ENCODE assay signal across 8 cellular contexts in the genomic region with DNA sequence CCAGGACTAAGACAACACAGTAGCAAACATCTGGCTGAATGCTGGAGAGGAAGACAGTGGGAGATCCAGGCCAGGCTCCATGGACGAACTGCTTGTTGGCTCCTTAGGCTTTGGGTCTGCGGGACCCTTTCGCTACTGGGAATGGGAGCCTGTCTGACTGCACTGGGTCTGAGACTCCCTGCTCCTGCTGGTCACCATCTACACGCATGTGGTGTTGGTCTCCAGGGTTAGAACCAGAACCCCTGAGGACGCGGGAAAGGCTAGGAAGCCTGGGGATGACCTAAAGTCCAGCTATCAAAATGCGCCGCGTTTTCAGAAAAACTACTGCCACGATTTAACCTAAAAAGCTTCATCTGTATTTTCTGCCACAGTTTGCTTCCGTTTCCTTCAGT. TPM values are rescaled to one million over a fixed set of nuclear protein-coding genes. Genes with fewer than 3 reads are reported as not detected.
A peak's percentile ranks its signal among the peaks of the same experiment; 100 is the strongest.
DNase-seq lines count a peak whose midpoint lies in the region; ATAC-seq and TF ChIP-seq lines count a peak whose summit lies in the region.

No MANE protein-coding gene starts in this region.

- ATAC-seq in activated CD8-positive, alpha-beta T cell treated with anti-CD3 and anti-CD28 coated beads for 36 hours: no peak
- ATAC-seq in right cardiac atrium (peak in 1 of 2 donors; percentile 4), HG03571 (IDR thresholded peaks at IDR 0.05; ENCODE audit: unreplicated experiment) (no peak)

- peaks cover 23% of the 10 kb centered on the region for H3K36me3 Mint-ChIP-seq in activated CD8-positive, alpha-beta T cell treated with anti-CD3 and anti-CD28 coated beads for 36 hours (ENCODE audit: low read depth)

- peak overlapping the region; percentile 78 for H3K4me3 ChIP-seq in GM12875 (ENCODE audit: low read depth, low read length)
- H3K4me3 ChIP-seq in right cardiac atrium (ENCODE audit: low read length): peak overlapping the region; percentile 95
- H3K4me3 ChIP-seq in skin epidermis: peak overlapping the region; percentile 81 to 94 (median 85)

- CTCF ChIA-PET in activated CD8-positive, alpha-beta T cell treated with anti-CD3 and anti-CD28 coated beads for 36 hours (lab: Charles Lee): no interaction called here

- peaks cover 26% of the 10 kb centered on the region for H3K4me1 Mint-ChIP-seq in activated CD8-positive, alpha-beta T cell treated with anti-CD3 and anti-CD28 coated beads for 36 hours (ENCODE audit: low read depth)

- no peaks in the 10 kb centered on the region for H3K9me3 ChIP-seq in right cardiac atrium (ENCODE audit: control insufficient read depth, low read length)

- no peak for DNase-seq in activated CD8-positive, alpha-beta T cell treated with anti-CD3 and anti-CD28 coated beads for 36 hours
- DNase-seq in right cardiac atrium (no peak), H4 (ENCODE audit: low spot score) (no peak), NCI-H2171 (lab: John Stamatoyannopoulos, UW) (no peak)
- DNase-seq in activated CD8-positive, alpha-beta memory T cell treated with anti-CD3 and anti-CD28 coated beads for 24 hours: no peak

- H3K27ac Mint-ChIP-seq in activated CD8-positive, alpha-beta T cell treated with anti-CD3 and anti-CD28 coated beads for 36 hours: peak overlapping the region; percentile 95

- H3K9me3 Mint-ChIP-seq in activated CD8-positive, alpha-beta T cell treated with anti-CD3 and anti-CD28 coated beads for 36 hours: no peaks in the 10 kb centered on the region

- H3K27me3 Mint-ChIP-seq in activated CD8-positive, alpha-beta T cell treated with anti-CD3 and anti-CD28 coated beads for 36 hours: peaks cover 5% of the 10 kb centered on the region

- intact Hi-C loops in activated CD8-positive, alpha-beta T cell treated with anti-CD3 and anti-CD28 coated beads for 36 hours (cut with micrococcal nuclease): loop anchor here (5.0 kb wide), 1 partner anchor 34 kb away; no protein-coding TSS in a partner anchor
- intact Hi-C loops in right cardiac atrium (cut with DNase I): loop anchor here in 2 of 4 donors (5.0 to 10.0 kb wide), 2 partner anchors 61 to 444 kb away; a partner anchor contains a TSS

- POLR2A ChIA-PET in activated CD8-positive, alpha-beta T cell treated with anti-CD3 and anti-CD28 coated beads for 36 hours (lab: Charles Lee): interaction anchor here (0.9 to 4.0 kb wide), 6 partner anchors 11 to 40 kb away, joined by 3 to 22 read pairs (median 4); no protein-coding TSS in a partner anchor

- H3K27me3 ChIP-seq in right cardiac atrium (ENCODE audit: control insufficient read depth, insufficient read depth): no peaks in the 10 kb centered on the region

- WGBS in right cardiac atrium: 39% methylated on average over 11 of the region's 11 CpGs

- peaks cover 7% of the 10 kb centered on the region for H3K4me1 ChIP-seq in right cardiac atrium (ENCODE audit: control insufficient read depth, insufficient read depth, low read length)

- peak overlapping the region; percentile 76 for H3K27ac ChIP-seq in right cardiac atrium (ENCODE audit: low read length)
- peak overlapping the region; percentile 88 to 99 (median 98) for H3K27ac ChIP-seq in skin epidermis

- peak overlapping the region; percentile 87 for H3K4me3 Mint-ChIP-seq in activated CD8-positive, alpha-beta T cell treated with anti-CD3 and anti-CD28 coated beads for 36 hours

- TF ChIP-seq CTCF in GM12875 (IDR thresholded peaks at IDR 0.05; ENCODE audit: borderline replicate concordance, insufficient read depth, low read depth, low read length): no peak
- no peak for TF ChIP-seq CTCF in activated CD8-positive, alpha-beta T cell treated with anti-CD3 and anti-CD28 coated beads for 36 hours (IDR thresholded peaks at IDR 0.05)

RNA-seq across cellular contexts. Expression of a gene that starts 0.8 kb away (rescaled TPM):
- total RNA-seq in activated CD8-positive, alpha-beta T cell treated with anti-CD3 and anti-CD28 coated beads for 36 hours: 10 to 100 TPM; 67.8 to 80.6 TPM
- total RNA-seq in right cardiac atrium: 100 to 1,000 TPM; 154 to 183 (median 172) TPM
- polyA plus RNA-seq in right cardiac atrium: 154 TPM
- 76.1 and 108 TPM in 2 replicates for total RNA-seq in H4 (2014; rRNA removed; shearing (Covaris generic))
